ENCODE assay signal across 19 cellular contexts in the genomic region with DNA sequence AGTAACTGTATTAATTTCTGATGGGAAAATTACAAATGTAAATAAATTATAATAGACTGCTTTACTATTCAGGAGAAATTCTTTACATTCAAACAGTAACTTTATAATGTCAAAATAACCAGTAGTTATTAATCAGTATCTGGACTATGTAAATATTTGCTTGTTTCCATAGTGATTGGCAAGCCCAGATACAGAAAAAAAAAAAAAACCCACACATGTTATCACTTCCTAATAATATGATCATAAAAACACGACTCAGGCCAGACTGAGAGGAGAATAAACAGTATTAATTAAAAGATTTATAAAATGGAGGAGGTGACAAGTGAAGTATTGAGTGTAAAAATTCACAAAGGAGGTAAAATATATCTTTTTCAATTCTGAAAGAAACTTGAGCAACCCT.
DNase-seq lines count a peak whose midpoint lies in the region; ATAC-seq and TF ChIP-seq lines count a peak whose summit lies in the region.
"Had no signal": no experiment of that assay in that cellular context is flagged by ENCODE, and none has a peak within 500 bp of the region (broad histone marks: within the 10 kb centered on the region; RNA-seq: fewer than 3 reads in every experiment).

No MANE protein-coding gene starts in this region.

- no peak overlapping the region for H2AK5ac ChIP-seq in neuronal stem cell (ENCODE audit: low read depth, low read length)

- no peak overlapping the region for H4K91ac ChIP-seq in neuronal stem cell (ENCODE audit: low read depth, low read length, poor library complexity)

- H3K9ac ChIP-seq in PC-3 (ENCODE audit: low read length) (no peak overlapping the region), neuronal stem cell (ENCODE audit: low read depth, low read length, poor library complexity) (no peak overlapping the region)

- no peaks in the 10 kb centered on the region for H4K20me1 ChIP-seq in PC-3 (ENCODE audit: low read length)

- peak; percentile 57 for DNase-seq in CD1c-positive myeloid dendritic cell (ENCODE audit: extremely low spot score)
- peak; percentile 13 for DNase-seq in PC-3
- no peak for DNase-seq in heart left ventricle
- DNase-seq in neuronal stem cell (ENCODE audit: low spot score), result no peak
- no peak for DNase-seq in cortex of kidney (lab: John Stamatoyannopoulos, UW)
- DNase-seq in NCI-H1436 treated with DMSO at 0.1 percent for 48 hours (lab: John Stamatoyannopoulos, UW), result no peak
- no peak for DNase-seq in NCI-H1092 (lab: John Stamatoyannopoulos, UW)
- DNase-seq: activated CD8-positive, alpha-beta memory T cell treated with anti-CD3 and anti-CD28 coated beads, Interleukin-2, amount 10 ng/mL, durations not matched to agents 7 days and 5 days; activated effector memory CD4-positive, alpha-beta T cell treated with anti-CD3 and anti-CD28 coated beads, Interleukin-2, amount 50 U/mL, for 16 hours; aorta; H9; NCI-H2029; NCI-H526 treated with DMSO at 0.1 percent for 48 hours; T-helper 1 cell; upper lobe of right lung had no signal

- H3K79me1 ChIP-seq in neuronal stem cell (ENCODE audit: low read depth, low read length), result no peaks in the 10 kb centered on the region

- TF ChIP-seq POLR2A in heart left ventricle (IDR thresholded peaks at IDR 0.05), result no peak

- no peak overlapping the region for H3K23ac ChIP-seq in neuronal stem cell (ENCODE audit: low read depth, low read length, poor library complexity)

- H4K8ac ChIP-seq in neuronal stem cell (ENCODE audit: low read depth, low read length), result no peak overlapping the region

- no TSS peak for BruUV-seq in PC-3 (replicated peaks; lab: Mats Ljungman, UMichigan)

- H3K4me1 ChIP-seq in PC-3 (ENCODE audit: insufficient read depth, low read length) (peaks cover 37% of the 10 kb centered on the region), heart left ventricle (peaks cover 0 to 27% (median 22%) of the 10 kb centered on the region in 12 donors), neuronal stem cell (ENCODE audit: control insufficient read depth in 2 of 2, insufficient read depth in 1 of 2, low read depth in 1 of 2, low read length in 2 of 2) (peaks cover 0 to 9% of the 10 kb centered on the region in 2 donors)

- no peaks in the 10 kb centered on the region for H3K9me3 ChIP-seq in PC-3 (ENCODE audit: low read length)
- no peaks in the 10 kb centered on the region for H3K9me3 ChIP-seq in heart left ventricle
- no peaks in the 10 kb centered on the region for H3K9me3 ChIP-seq in neuronal stem cell (replicated peaks in 1 of 2; ENCODE audit: control insufficient read depth in 2 of 2, insufficient read depth in 1 of 2, low read depth in 1 of 2, low read length in 2 of 2)
- H3K9me3 ChIP-seq: neutrophil, upper lobe of right lung had no signal

- peaks cover under 1% of the 10 kb centered on the region for H3F3A ChIP-seq in PC-3 (ENCODE audit: low read length, unreplicated experiment)

- H3K4me3 ChIP-seq in PC-3 (ENCODE audit: low read length), result no peak overlapping the region
- no peak overlapping the region for H3K4me3 ChIP-seq in heart left ventricle
- no peak overlapping the region for H3K4me3 ChIP-seq in neuronal stem cell (ENCODE audit: low read length in 2 of 2)
- H3K4me3 ChIP-seq: upper lobe of right lung had no signal

- H3K14ac ChIP-seq in neuronal stem cell (ENCODE audit: low read length), result no peak overlapping the region

- no peak overlapping the region for H2BK12ac ChIP-seq in neuronal stem cell (ENCODE audit: low read length)

- H3K4ac ChIP-seq in neuronal stem cell (ENCODE audit: low read length), result no peak overlapping the region

- H3K27me3 ChIP-seq in PC-3 (ENCODE audit: low read length) (no peaks in the 10 kb centered on the region), heart left ventricle (no peaks in the 10 kb centered on the region), neuronal stem cell (ENCODE audit: control insufficient read depth in 3 of 3, insufficient read depth in 3 of 3, low read depth in 1 of 3, low read length in 3 of 3) (no peaks in the 10 kb centered on the region)
- H3K27me3 ChIP-seq: neutrophil, upper lobe of right lung had no signal

- H2BK5ac ChIP-seq in neuronal stem cell (ENCODE audit: low read length), result no peak overlapping the region

- intact Hi-C loops in PC-3 (cut with micrococcal nuclease) (loop anchor here (10.0 kb wide), 1 partner anchor 308 kb away; no protein-coding TSS in a partner anchor), heart left ventricle (cut with DNase I) (loop anchor here in 2 of 10 donors (5.0 to 10.0 kb wide), 2 partner anchors 40 to 412 kb away; no protein-coding TSS in a partner anchor)

- no peak overlapping the region for H3K18ac ChIP-seq in neuronal stem cell (ENCODE audit: low read length)

- POLR2A ChIA-PET in PC-3 (lab: Charles Lee; ENCODE audit: unreplicated experiment), result no interaction called here

- ATAC-seq in PC-3 (no peak), heart left ventricle (peak in 3 of 4 donors; percentile 65 to 67 (median 66)), GM21717 (IDR thresholded peaks at IDR 0.05; ENCODE audit: unreplicated experiment) (no peak)
- ATAC-seq: activated CD8-positive, alpha-beta memory T cell treated with anti-CD3 and anti-CD28 coated beads, Interleukin-2, amount 10 ng/mL, durations not matched to agents 7 days and 5 days; WTC11 had no signal

- H2AFZ ChIP-seq in PC-3 (ENCODE audit: low read length), result no peak overlapping the region
- H2AFZ ChIP-seq in neuronal stem cell (ENCODE audit: low read length), result peak overlapping the region; percentile 39

- peak overlapping the region; percentile 30; the same call in 1 of the 2 replicates for H3K27ac ChIP-seq in PC-3 (ENCODE audit: low read length)
- peak overlapping the region; percentile 6 to 64 (median 46) for H3K27ac ChIP-seq in heart left ventricle
- H3K27ac ChIP-seq in neuronal stem cell (replicated peaks; ENCODE audit: low read length), result no peak overlapping the region
- H3K27ac ChIP-seq: RWPE1, upper lobe of right lung had no signal

- no peak overlapping the region for H2BK15ac ChIP-seq in neuronal stem cell (ENCODE audit: low read length)

- no peaks in the 10 kb centered on the region for H3K36me3 ChIP-seq in PC-3 (ENCODE audit: low read depth, low read length)
- H3K36me3 ChIP-seq in heart left ventricle, result no peaks in the 10 kb centered on the region
- H3K36me3 ChIP-seq in neuronal stem cell (replicated peaks in 1 of 2; ENCODE audit: control insufficient read depth in 2 of 2, insufficient read depth in 2 of 2, low read length in 2 of 2), result no peaks in the 10 kb centered on the region
- H3K36me3 ChIP-seq: neutrophil, upper lobe of right lung had no signal

- 0 to 6% (median 1%) methylated on average over 1 of the region's 1 CpG for WGBS in heart left ventricle, 4 donors
- WGBS in neuronal stem cell (ENCODE audit: extremely low coverage in 2 of 2, insufficient read length in 2 of 2, insufficient replicate concordance in 1 of 2), 2 donors, result no CpG with 5 or more reads among the region's 1 CpG

- TF ChIP-seq CTCF in PC-3 (conservative IDR thresholded peaks at IDR 0.05; ENCODE audit: low read depth, low read length) (no peak), heart left ventricle (IDR thresholded peaks at IDR 0.05) (no peak)

- peak overlapping the region; percentile 35 for H3K4me2 ChIP-seq in PC-3 (ENCODE audit: low read length)
- H3K4me2 ChIP-seq in neuronal stem cell (ENCODE audit: insufficient read depth, low read length, poor library complexity, severe bottlenecking), result no peak overlapping the region

- CTCF ChIA-PET in PC-3 (lab: Charles Lee), result no interaction called here

- H2BK120ac ChIP-seq in neuronal stem cell (ENCODE audit: low read depth, low read length), result no peak overlapping the region

- no peaks in the 10 kb centered on the region for H3K79me2 ChIP-seq in PC-3 (ENCODE audit: low read length)

- no peaks in the 10 kb centered on the region for H3K9me2 ChIP-seq in PC-3 (replicated peaks; ENCODE audit: low read length)

Comparison
In these comparisons a context has a peak if more than half of its experiments do, and no peak if none do; other contexts are left out.
1. DNase-seq: peak in CD1c-positive myeloid dendritic cell (single experiment) and PC-3 (single experiment); none in heart left ventricle (0 of 5), neuronal stem cell (single experiment), cortex of kidney (single experiment), NCI-H1436 treated with DMSO at 0.1 percent for 48 hours (single experiment) and NCI-H1092 (single experiment).
2. ATAC-seq: peak in heart left ventricle (3 of 4); none in PC-3 (single experiment) and GM21717 (single experiment).